In the genomic region with DNA sequence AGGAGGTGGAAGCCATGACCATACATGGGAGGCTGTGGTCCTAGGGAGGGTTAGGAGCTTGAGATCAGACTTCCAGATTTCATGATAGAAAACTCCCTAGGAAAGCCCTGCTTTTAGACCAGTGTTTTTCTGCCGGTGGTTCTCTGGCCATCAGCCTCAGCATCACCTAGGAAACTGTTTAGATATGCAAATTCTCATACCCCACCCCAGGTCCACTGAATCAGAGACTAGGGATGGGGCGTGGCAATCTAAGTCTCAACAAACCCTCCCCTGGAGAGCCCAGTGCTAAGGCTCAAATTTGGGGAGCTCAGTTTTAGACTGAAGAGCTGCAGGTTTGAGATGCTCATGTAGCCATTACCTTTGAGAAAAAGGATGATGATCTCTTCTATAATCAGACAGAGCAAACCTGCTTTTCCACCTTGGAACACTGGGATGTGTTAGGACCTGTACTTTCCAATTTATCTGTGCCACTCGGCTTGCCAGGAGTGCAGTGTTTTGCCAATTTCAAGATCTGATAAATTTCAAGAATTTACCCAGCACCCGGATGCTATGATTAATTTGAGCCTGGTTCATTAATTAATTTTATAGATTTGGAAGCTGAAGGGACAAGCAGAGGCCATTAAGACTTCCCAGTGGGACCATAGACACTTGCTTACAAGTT, we compare ENCODE assay signal across 34 cellular contexts. TPM values are rescaled to one million over a fixed set of nuclear protein-coding genes. Genes with fewer than 3 reads are reported as not detected.
DNase-seq lines count a peak whose midpoint lies in the region; FAIRE-seq and TF ChIP-seq lines count a peak whose summit lies in the region.
"Had no signal": no experiment of that assay in that cellular context is flagged by ENCODE, and none has a peak within 500 bp of the region (broad histone marks: within the 10 kb centered on the region; RNA-seq: fewer than 3 reads in every experiment).

No MANE protein-coding gene starts in this region.

- DNase-seq in LNCaP clone FGC (ENCODE audit: low read depth) (peak; percentile 57), astrocyte of the hippocampus (ENCODE audit: low read depth, low spot score) (peak; percentile 14), lower leg skin (ENCODE audit: low spot score in 2 of 2) (peak; percentile 32 to 45), coronary artery (ENCODE audit: low spot score) (no peak), HK-2 (ENCODE audit: unreplicated experiment) (no peak), GM12891 (ENCODE audit: insufficient read length, low spot score) (no peak)
- no peak for DNase-seq in activated naive CD4-positive, alpha-beta T cell treated with Interleukin-2 at 50 U/mL for 16 hours
- DNase-seq: activated CD4-positive, alpha-beta T cell treated with anti-CD3 and anti-CD28 coated beads, Interleukin-2, amount 50 U/mL, for 4 hours; activated CD8-positive, alpha-beta memory T cell treated with anti-CD3 and anti-CD28 coated beads, Interleukin-2, amount 10 ng/mL, durations not matched to agents 7 days and 5 days; activated T-cell treated with anti-CD3 and anti-CD28 coated beads, Interleukin-2, amount 50 U/mL, for 72 hours; CD4-positive, alpha-beta T cell; cerebellar nuclear complex; GOT3; left cardiac atrium; MM.1S; NCI-H1417 treated with DMSO at 0.1 percent for 48 hours; NCI-H2081; NCI-H226; NCI-H774; pancreas; retina; stimulated activated naive B cell treated with anti-CD40 and anti-IgM and Interleukin-4, amounts not matched to agents 10 μg/mL and 1 μg/mL and 100 μg/mL, for 72 hours; T-helper 1 cell had no signal

- intact Hi-C loops in lower leg skin (cut with DNase I; ENCODE audit: low total_unique reads) = no loop called here

- TF ChIP-seq POLR2A in lower leg skin (IDR thresholded peaks at IDR 0.05) = no peak
- TF ChIP-seq POLR2A in GM12891 (IDR thresholded peaks at IDR 0.05; ENCODE audit: low read depth, low read length) = no peak

- H3K4me3 ChIP-seq in LNCaP clone FGC (ENCODE audit: low read depth, low read length) (no peak overlapping the region), lower leg skin (ENCODE audit: low read depth, poor library complexity, severe bottlenecking) (no peak overlapping the region), coronary artery (no peak overlapping the region)
- H3K4me3 ChIP-seq: A549, gastroesophageal sphincter, hepatocyte, K562, pancreas had no signal

- FAIRE-seq in GM12891 (lab: Jason Lieb, UNC) = no peak
- FAIRE-seq: A549, GM18507, GM19239, HTR-8/SVneo, K562, pancreas, RCC 7860, TTC549 had no signal

- H3K27ac ChIP-seq in C4-2B (peak overlapping the region; percentile 41), coronary artery (no peak overlapping the region)
- H3K27ac ChIP-seq: A549, gastroesophageal sphincter, hepatocyte, pancreas had no signal

- no peak for TF ChIP-seq CTCF in C4-2B (conservative IDR thresholded peaks at IDR 0.05)
- no peak for TF ChIP-seq CTCF in LNCaP clone FGC (IDR thresholded peaks at IDR 0.05; ENCODE audit: control insufficient read depth, extremely low read depth, insufficient read depth)
- no peak for TF ChIP-seq CTCF in lower leg skin (IDR thresholded peaks at IDR 0.05)
- TF ChIP-seq CTCF in coronary artery (IDR thresholded peaks at IDR 0.05) = no peak

- WGBS in lower leg skin, 2 donors = 59 to 60% methylated on average over 4 of the region's 4 CpGs

TF ChIP-seq in GM12891, 5 proteins besides CTCF, POLR2A, EP300 and RAD21:
- no peak for TF ChIP-seq TAF1 (IDR thresholded peaks at IDR 0.05; ENCODE audit: low read depth, low read length)
- TF ChIP-seq PAX5 (IDR thresholded peaks at IDR 0.05; ENCODE audit: insufficient read depth, low read length, severe bottlenecking) = no peak
- no peak for TF ChIP-seq POU2F2 (IDR thresholded peaks at IDR 0.05; ENCODE audit: low read depth, low read length)
- no peak for TF ChIP-seq POLR2AphosphoS5 (IDR thresholded peaks at IDR 0.05; ENCODE audit: low read depth, low read length)
- TF ChIP-seq SPI1 (IDR thresholded peaks at IDR 0.05; ENCODE audit: low read depth, low read length) = no peak

RNA-seq across cellular contexts. Expression of a gene that starts 31.5 kb away (rescaled TPM):
- 10 to 100 TPM; 70.2 to 96.6 (median 74.2) TPM for total RNA-seq in lower leg skin
- polyA plus RNA-seq in GM12891 (2012; ENCODE audit: low read depth, missing spikeins) = 2.2 TPM
- total RNA-seq: activated CD8-positive, alpha-beta memory T cell treated with anti-CD3 and anti-CD28 coated beads, Interleukin-2, amount 10 ng/mL, durations not matched to agents 7 days and 5 days; activated T-cell treated with anti-CD3 and anti-CD28 coated beads, Interleukin-2, amount 50 U/mL, for 72 hours; CD4-positive, alpha-beta T cell; fibroblast of lung; K562; left cardiac atrium had no signal
- polyA plus RNA-seq: A549, K562 had no signal

Comparison
In these comparisons a context has a peak if more than half of its experiments do, and no peak if none do; other contexts are left out.
1. DNase-seq: peak in LNCaP clone FGC (single experiment), astrocyte of the hippocampus (single experiment) and lower leg skin (2 of 2); none in coronary artery (single experiment), HK-2 (single experiment), GM12891 (single experiment) and activated naive CD4-positive, alpha-beta T cell treated with Interleukin-2 at 50 U/mL for 16 hours (single experiment).